Comparison of ENCODE assay signal across 11 cellular contexts in the genomic region with DNA sequence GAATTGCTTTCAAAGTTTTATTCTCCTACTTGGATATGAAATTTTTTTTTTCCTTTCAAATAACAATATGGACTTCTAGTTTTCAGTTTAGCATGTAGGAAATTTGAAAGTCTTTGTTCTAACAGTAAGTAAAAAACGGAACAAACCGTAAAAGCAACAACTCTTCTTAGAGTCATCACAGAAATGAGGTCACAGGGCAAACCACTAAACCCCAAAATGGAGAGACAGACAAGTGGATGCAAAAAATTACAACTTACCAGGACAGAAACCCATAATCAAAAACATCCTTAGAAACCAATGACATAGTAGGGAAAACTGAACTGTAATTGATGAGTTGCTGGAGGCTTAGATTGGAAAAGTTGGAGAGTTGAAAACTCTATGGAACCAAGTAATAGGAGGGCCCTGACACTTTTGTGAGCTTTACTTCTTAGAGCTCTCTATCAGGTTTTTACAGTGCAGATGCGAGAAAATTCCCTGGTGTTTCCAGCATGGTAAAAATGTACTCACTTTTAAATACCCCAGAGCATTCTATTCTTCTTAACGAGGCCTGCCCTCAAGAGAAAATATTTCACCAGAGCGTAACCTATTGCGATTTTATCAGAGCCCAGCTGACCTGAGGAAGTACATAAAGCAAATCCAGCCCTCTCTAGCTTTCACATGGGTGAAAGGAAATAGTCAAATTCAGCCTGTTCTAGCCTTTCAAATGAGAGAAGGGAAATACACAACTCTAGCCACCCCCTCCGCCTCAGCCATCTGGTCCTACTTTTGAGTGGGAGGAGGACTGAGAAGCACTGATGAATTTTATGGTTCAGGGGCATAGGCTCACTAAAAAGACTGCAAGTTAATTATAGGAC. TPM values are rescaled to one million over a fixed set of nuclear protein-coding genes. Genes with fewer than 3 reads are reported as not detected.
A peak's percentile ranks its signal among the peaks of the same experiment; 100 is the strongest.
DNase-seq lines count a peak whose midpoint lies in the region; ATAC-seq and TF ChIP-seq lines count a peak whose summit lies in the region.
"Had no signal": no experiment of that assay in that cellular context is flagged by ENCODE, and none has a peak within 500 bp of the region (broad histone marks: within the 10 kb centered on the region; RNA-seq: fewer than 3 reads in every experiment).

No MANE protein-coding gene starts in this region.

- H3K4me1 ChIP-seq in aorta (ENCODE audit: control insufficient read depth in 1 of 2, insufficient read depth in 2 of 2, low read length in 2 of 2) (no peaks in the 10 kb centered on the region), OCI-LY7 (ENCODE audit: insufficient read depth, low read length, poor library complexity, severe bottlenecking) (no peaks in the 10 kb centered on the region)

- no peak for TF ChIP-seq CTCF in fibroblast of villous mesenchyme (IDR thresholded peaks at IDR 0.05; ENCODE audit: insufficient read depth, low read depth, low read length)
- no peak for TF ChIP-seq CTCF in OCI-LY7 (conservative IDR thresholded peaks at IDR 0.05; ENCODE audit: low read length)

- ATAC-seq in GM21528 (IDR thresholded peaks at IDR 0.05; ENCODE audit: low FRiP score, unreplicated experiment) (peak; percentile 87), aorta (ENCODE audit: low FRiP score) (no peak)

- no peak overlapping the region for H3K27ac ChIP-seq in aorta (ENCODE audit: low read depth in 1 of 2, low read length in 2 of 2)
- H3K27ac ChIP-seq in OCI-LY7 (ENCODE audit: low read depth, low read length, poor library complexity, severe bottlenecking), result no peak overlapping the region
- H3K27ac ChIP-seq: neutrophil had no signal

- no peaks in the 10 kb centered on the region for H3K27me3 ChIP-seq in aorta (ENCODE audit: control insufficient read depth in 1 of 2, insufficient read depth in 2 of 2, low read length in 1 of 2)
- H3K27me3 ChIP-seq: neutrophil had no signal

- no peaks in the 10 kb centered on the region for H3K9me2 ChIP-seq in OCI-LY7 (ENCODE audit: insufficient read depth, low read length)

- peak; percentile 0 for DNase-seq in EH (ENCODE audit: low read depth)
- peak; percentile 11 for DNase-seq in NAMALWA (ENCODE audit: low spot score)
- DNase-seq in fibroblast of villous mesenchyme (ENCODE audit: low read depth), result peak; percentile 2
- DNase-seq in aorta, result no peak
- no peak for DNase-seq in COLO829 (ENCODE audit: low spot score)
- DNase-seq in OCI-LY7 (ENCODE audit: low spot score), result no peak
- no peak for DNase-seq in activated T-cell treated with anti-CD3 and anti-CD28 coated beads, Interleukin-2, amount 50 U/mL, for 1 hour
- DNase-seq: activated naive CD4-positive, alpha-beta T cell treated with anti-CD3 and anti-CD28 coated beads, Interleukin-2, amount 50 U/mL, for 16 hours had no signal

- H3K4me3 ChIP-seq in fibroblast of villous mesenchyme (ENCODE audit: low read depth, low read length), result no peak overlapping the region
- H3K4me3 ChIP-seq in aorta (ENCODE audit: low read length in 2 of 2), result no peak overlapping the region
- H3K4me3 ChIP-seq in OCI-LY7 (ENCODE audit: low read depth, low read length, poor library complexity, severe bottlenecking), result no peak overlapping the region

- no peaks in the 10 kb centered on the region for H3K79me2 ChIP-seq in OCI-LY7 (ENCODE audit: insufficient read depth, low read depth, low read length)

- no TSS peak for BruUV-seq in OCI-LY7 (replicated peaks; lab: Mats Ljungman, UMichigan)

- H3K36me3 ChIP-seq in aorta (ENCODE audit: control insufficient read depth in 1 of 2, insufficient read depth in 2 of 2, low read length in 1 of 2) (no peaks in the 10 kb centered on the region), OCI-LY7 (ENCODE audit: insufficient read depth, low read length) (no peaks in the 10 kb centered on the region)
- H3K36me3 ChIP-seq: neutrophil had no signal

- H3K9me3 ChIP-seq in aorta (ENCODE audit: control insufficient read depth, low read length), result no peaks in the 10 kb centered on the region
- H3K9me3 ChIP-seq in OCI-LY7 (ENCODE audit: low read length), result no peaks in the 10 kb centered on the region
- H3K9me3 ChIP-seq: neutrophil had no signal

- no peaks in the 10 kb centered on the region for H4K20me1 ChIP-seq in OCI-LY7 (ENCODE audit: insufficient read depth, low read length)

- H2AFZ ChIP-seq in OCI-LY7 (ENCODE audit: low read length), result no peak overlapping the region

- intact Hi-C loops in aorta (cut with DNase I) (no loop called here), OCI-LY7 (cut with micrococcal nuclease; ENCODE audit: unreplicated experiment) (no loop called here)

- POLR2A ChIA-PET in OCI-LY7 (lab: Charles Lee), result no interaction called here

- no peak overlapping the region for H3K4me2 ChIP-seq in OCI-LY7 (ENCODE audit: low read length)

- 71 to 78% methylated on average over 7 of the region's 7 CpGs for WGBS in aorta, 2 donors

- CTCF ChIA-PET in OCI-LY7 (lab: Charles Lee; ENCODE audit: unreplicated experiment), result no interaction called here

RNA-seq across cellular contexts. Expression of a gene that starts 39.2 kb away (rescaled TPM):
- total RNA-seq in fibroblast of villous mesenchyme (0.43 TPM in 1 of 2 replicates, not detected in the other), aorta (1 to 10 TPM; 2.6 to 5.0 TPM), OCI-LY7 (2022) (not detected in 2 replicates)
- 1 to 10 TPM; 2.4 to 5.0 TPM for polyA plus RNA-seq in aorta
- not detected in 2 replicates for total RNA-seq in OCI-LY7 (2014; rRNA removed; shearing (Covaris generic))
- total RNA-seq: SK-MEL-5 had no signal

Comparison
In these comparisons a context has a peak if more than half of its experiments do, and no peak if none do; other contexts are left out.
1. DNase-seq: peak in EH (single experiment), NAMALWA (single experiment) and fibroblast of villous mesenchyme (single experiment); none in aorta (0 of 2), COLO829 (single experiment), OCI-LY7 (single experiment) and activated T-cell treated with anti-CD3 and anti-CD28 coated beads, Interleukin-2, amount 50 U/mL, for 1 hour (single experiment).